In genomic region chr2:237866119-237866621, GRCh38 we compare ENCODE assay signal across 12 cellular contexts. TPM values are rescaled to one million over a fixed set of nuclear protein-coding genes. Genes with fewer than 3 reads are reported as not detected.
A peak's percentile ranks its signal among the peaks of the same experiment; 100 is the strongest.
DNase-seq lines count a peak whose midpoint lies in the region; ATAC-seq and TF ChIP-seq lines count a peak whose summit lies in the region.
"Had no signal": no experiment of that assay in that cellular context is flagged by ENCODE, and none has a peak within 500 bp of the region (broad histone marks: within the 10 kb centered on the region; RNA-seq: fewer than 3 reads in every experiment).

No MANE protein-coding gene starts in this region.

- H3K9ac ChIP-seq in PC-3 (ENCODE audit: low read length): peak overlapping the region; percentile 48

- peaks cover 89% of the 10 kb centered on the region for H3K79me2 ChIP-seq in PC-3 (ENCODE audit: low read length)

- H3K27ac ChIP-seq in PC-3 (ENCODE audit: low read length) (peak overlapping the region; percentile 88), esophagus muscularis mucosa (replicated peaks in 1 of 4) (peak overlapping the region; percentile 89 to 95 (median 93)), ovary (no peak overlapping the region)
- no peak overlapping the region for H3K27ac ChIP-seq in CD8-positive, alpha-beta T cell (ENCODE audit: low read depth, low read length)

- no peak for TF ChIP-seq POLR2A in esophagus muscularis mucosa (IDR thresholded peaks at IDR 0.05; ENCODE audit: low read depth)
- TF ChIP-seq POLR2A in ovary (IDR thresholded peaks at IDR 0.05): no peak

- H3K9me3 ChIP-seq in PC-3 (ENCODE audit: low read length): no peaks in the 10 kb centered on the region
- H3K9me3 ChIP-seq in esophagus muscularis mucosa: no peaks in the 10 kb centered on the region
- no peaks in the 10 kb centered on the region for H3K9me3 ChIP-seq in ovary
- H3K9me3 ChIP-seq in CD8-positive, alpha-beta T cell (ENCODE audit: low read length): no peaks in the 10 kb centered on the region

- WGBS in esophagus muscularis mucosa: 67% methylated on average over 12 of the region's 12 CpGs
- 50 to 59% (median 52%) methylated on average over 12 of the region's 12 CpGs for WGBS in ovary, 3 donors

- intact Hi-C loops in PC-3 (cut with micrococcal nuclease): loop anchor here (1.0 kb wide), 1 partner anchor 22 kb away; no protein-coding TSS in a partner anchor
- intact Hi-C loops in esophagus muscularis mucosa (cut with DNase I): no loop called here
- intact Hi-C loops in ovary (cut with DNase I): loop anchor here in 1 of 4 donors (10.0 kb wide), 1 partner anchor 59 kb away; no protein-coding TSS in a partner anchor
- intact Hi-C loops in CD8-positive, alpha-beta T cell (cut with DNase I, micrococcal nuclease): no loop called here
- intact Hi-C loops in activated T-helper 1 cell treated with anti-CD3 and anti-CD28 coated beads, Interleukin-12 subunit alpha, Interleukin-12 subunit beta, Interleukin-2, Interleukin-4 antibody, amounts not matched to agents 30 ng/mL and 10 ng/mL and 1 ng/mL, durations not matched to agents 14 hours and 24 hours and 36 hours (cut with micrococcal nuclease): no loop called here

- peak overlapping the region; percentile 77 for H3K4me2 ChIP-seq in PC-3 (ENCODE audit: low read length)

- H3K4me3 ChIP-seq in PC-3 (ENCODE audit: low read length): peak overlapping the region; percentile 41
- no peak overlapping the region for H3K4me3 ChIP-seq in esophagus muscularis mucosa
- H3K4me3 ChIP-seq in ovary: no peak overlapping the region
- no peak overlapping the region for H3K4me3 ChIP-seq in CD8-positive, alpha-beta T cell (ENCODE audit: low read depth, low read length)

- H3F3A ChIP-seq in PC-3 (ENCODE audit: low read length, unreplicated experiment): no peaks in the 10 kb centered on the region

- H3K27me3 Mint-ChIP-seq in CD8-positive, alpha-beta T cell (ENCODE audit: low read depth): peaks cover 36% of the 10 kb centered on the region
- peaks cover 41% of the 10 kb centered on the region for H3K27me3 Mint-ChIP-seq in activated T-helper 1 cell treated with anti-CD3 and anti-CD28 coated beads, Interleukin-12 subunit alpha, Interleukin-12 subunit beta, Interleukin-2, Interleukin-4 antibody, amounts not matched to agents 30 ng/mL and 10 ng/mL and 1 ng/mL, durations not matched to agents 14 hours and 24 hours and 36 hours (ENCODE audit: insufficient read depth)

- TF ChIP-seq EP300 in esophagus muscularis mucosa (IDR thresholded peaks at IDR 0.05) (no peak), ovary (IDR thresholded peaks at IDR 0.05) (no peak)

- POLR2A ChIA-PET in PC-3 (lab: Charles Lee; ENCODE audit: unreplicated experiment): interaction anchor here (0.6 kb wide), 1 partner anchor 128 kb away, joined by 6 read pairs; no protein-coding TSS in a partner anchor
- POLR2A ChIA-PET in CD8-positive, alpha-beta T cell (lab: Charles Lee): interaction anchor here (0.6 kb wide), 1 partner anchor 18 kb away, joined by 4 read pairs; no protein-coding TSS in a partner anchor

- H3K4me3 Mint-ChIP-seq in CD8-positive, alpha-beta T cell: no peak overlapping the region
- H3K4me3 Mint-ChIP-seq in activated T-helper 1 cell treated with anti-CD3 and anti-CD28 coated beads, Interleukin-12 subunit alpha, Interleukin-12 subunit beta, Interleukin-2, Interleukin-4 antibody, amounts not matched to agents 30 ng/mL and 10 ng/mL and 1 ng/mL, durations not matched to agents 14 hours and 24 hours and 36 hours: no peak overlapping the region

- ATAC-seq in PC-3 (peak; percentile 42), GM21528 (IDR thresholded peaks at IDR 0.05; ENCODE audit: low FRiP score, unreplicated experiment) (no peak)
- ATAC-seq in CD8-positive, alpha-beta T cell: no peak

- no peaks in the 10 kb centered on the region for H3K36me3 Mint-ChIP-seq in CD8-positive, alpha-beta T cell
- H3K36me3 Mint-ChIP-seq in activated T-helper 1 cell treated with anti-CD3 and anti-CD28 coated beads, Interleukin-12 subunit alpha, Interleukin-12 subunit beta, Interleukin-2, Interleukin-4 antibody, amounts not matched to agents 30 ng/mL and 10 ng/mL and 1 ng/mL, durations not matched to agents 14 hours and 24 hours and 36 hours (ENCODE audit: low read depth): peaks cover 4% of the 10 kb centered on the region

- CTCF ChIA-PET in PC-3 (lab: Charles Lee): no interaction called here
- CTCF ChIA-PET in CD8-positive, alpha-beta T cell (lab: Charles Lee): no interaction called here

- peaks cover 7% of the 10 kb centered on the region for H3K4me1 Mint-ChIP-seq in CD8-positive, alpha-beta T cell (ENCODE audit: low read depth)
- peaks cover 25% of the 10 kb centered on the region for H3K4me1 Mint-ChIP-seq in activated T-helper 1 cell treated with anti-CD3 and anti-CD28 coated beads, Interleukin-12 subunit alpha, Interleukin-12 subunit beta, Interleukin-2, Interleukin-4 antibody, amounts not matched to agents 30 ng/mL and 10 ng/mL and 1 ng/mL, durations not matched to agents 14 hours and 24 hours and 36 hours (ENCODE audit: low read depth)

- no TSS peak for BruUV-seq in PC-3 (replicated peaks; lab: Mats Ljungman, UMichigan)

- TF ChIP-seq CTCF in PC-3 (conservative IDR thresholded peaks at IDR 0.05; ENCODE audit: low read depth, low read length) (no peak), esophagus muscularis mucosa (IDR thresholded peaks at IDR 0.05) (no peak), ovary (IDR thresholded peaks at IDR 0.05) (no peak)
- no peak for TF ChIP-seq CTCF in CD8-positive, alpha-beta T cell (IDR thresholded peaks at IDR 0.05)

- H4K20me1 ChIP-seq in PC-3 (ENCODE audit: low read length): no peaks in the 10 kb centered on the region

- H3K9me2 ChIP-seq in PC-3 (replicated peaks; ENCODE audit: low read length): no peaks in the 10 kb centered on the region

- no peaks in the 10 kb centered on the region for H3K9me3 Mint-ChIP-seq in CD8-positive, alpha-beta T cell
- H3K9me3 Mint-ChIP-seq in activated T-helper 1 cell treated with anti-CD3 and anti-CD28 coated beads, Interleukin-12 subunit alpha, Interleukin-12 subunit beta, Interleukin-2, Interleukin-4 antibody, amounts not matched to agents 30 ng/mL and 10 ng/mL and 1 ng/mL, durations not matched to agents 14 hours and 24 hours and 36 hours: no peaks in the 10 kb centered on the region

- peak overlapping the region; percentile 38 for H2AFZ ChIP-seq in PC-3 (ENCODE audit: low read length)

- H3K4me1 ChIP-seq in PC-3 (ENCODE audit: insufficient read depth, low read length) (peaks cover 65% of the 10 kb centered on the region), esophagus muscularis mucosa (peaks cover 52 to 100% (median 91%) of the 10 kb centered on the region in 4 donors), ovary (ENCODE audit: insufficient read depth) (no peaks in the 10 kb centered on the region)
- H3K4me1 ChIP-seq in CD8-positive, alpha-beta T cell (ENCODE audit: insufficient read depth, low read length): no peaks in the 10 kb centered on the region

- H3K27ac Mint-ChIP-seq in CD8-positive, alpha-beta T cell: no peak overlapping the region
- no peak overlapping the region for H3K27ac Mint-ChIP-seq in activated T-helper 1 cell treated with anti-CD3 and anti-CD28 coated beads, Interleukin-12 subunit alpha, Interleukin-12 subunit beta, Interleukin-2, Interleukin-4 antibody, amounts not matched to agents 30 ng/mL and 10 ng/mL and 1 ng/mL, durations not matched to agents 14 hours and 24 hours and 36 hours

- H3K27me3 ChIP-seq in PC-3 (ENCODE audit: low read length) (no peaks in the 10 kb centered on the region), esophagus muscularis mucosa (no peaks in the 10 kb centered on the region), ovary (no peaks in the 10 kb centered on the region)
- H3K27me3 ChIP-seq in CD8-positive, alpha-beta T cell (ENCODE audit: insufficient read depth, low read length): no peaks in the 10 kb centered on the region

- DNase-seq in Daoy (ENCODE audit: low read depth): peak; percentile 71
- DNase-seq in PC-3: peak; percentile 61
- peak; percentile 75 for DNase-seq in esophagus muscularis mucosa (ENCODE audit: extremely low spot score)
- DNase-seq in ovary: peak in 3 of 5 donors; percentile 9 to 21 (median 20)
- no peak for DNase-seq in amniotic stem cell (lab: John Stamatoyannopoulos, UW)
- no peak for DNase-seq in CD8-positive, alpha-beta T cell
- DNase-seq in activated T-helper 1 cell treated with anti-CD3 and anti-CD28 coated beads, Interleukin-12 subunit alpha, Interleukin-12 subunit beta, Interleukin-2, Interleukin-4 antibody, amounts not matched to agents 30 ng/mL and 10 ng/mL and 1 ng/mL, durations not matched to agents 14 hours and 24 hours and 36 hours (ENCODE audit: low spot score): no peak
- DNase-seq: activated CD4-positive, alpha-beta T cell treated with anti-CD3 and anti-CD28 coated beads for 1 hour; amygdala; MV-4-11 had no signal

- no peaks in the 10 kb centered on the region for H3K36me3 ChIP-seq in PC-3 (ENCODE audit: low read depth, low read length)
- H3K36me3 ChIP-seq in esophagus muscularis mucosa: no peaks in the 10 kb centered on the region
- no peaks in the 10 kb centered on the region for H3K36me3 ChIP-seq in ovary
- H3K36me3 ChIP-seq in CD8-positive, alpha-beta T cell (ENCODE audit: insufficient read depth, low read length): no peaks in the 10 kb centered on the region

RNA-seq across cellular contexts. Expression of gene RAMP1, which starts 6.7 kb away (rescaled TPM):
- total RNA-seq in Daoy (2014; rRNA removed; shearing (Covaris generic)): 12.9 and 13.4 TPM in 2 replicates
- total RNA-seq in PC-3 (2014; rRNA removed) (210 and 248 TPM in 2 replicates), esophagus muscularis mucosa (100 to 1,000 TPM; 172 to 287 (median 231) TPM), ovary (10 to 100 TPM; 22.1 to 62.5 (median 33.6) TPM)
- polyA plus RNA-seq in ovary: 10 to 100 TPM in 1 of 2 donors, 1 to 10 TPM in 1; 1.8 to 17.3 TPM
- not detected for total RNA-seq in CD8-positive, alpha-beta T cell
- total RNA-seq in activated T-helper 1 cell treated with anti-CD3 and anti-CD28 coated beads, Interleukin-12 subunit alpha, Interleukin-12 subunit beta, Interleukin-2, Interleukin-4 antibody, amounts not matched to agents 30 ng/mL and 10 ng/mL and 1 ng/mL, durations not matched to agents 14 hours and 24 hours and 36 hours: 19.4 and 21.1 TPM in 2 replicates
- total RNA-seq: G401 had no signal

Comparison
In these comparisons a context has a peak if more than half of its experiments do, and no peak if none do; other contexts are left out.
1. DNase-seq: peak in Daoy (single experiment), PC-3 (single experiment), esophagus muscularis mucosa (single experiment) and ovary (3 of 5); none in amniotic stem cell (single experiment), CD8-positive, alpha-beta T cell (0 of 7) and activated T-helper 1 cell treated with anti-CD3 and anti-CD28 coated beads, Interleukin-12 subunit alpha, Interleukin-12 subunit beta, Interleukin-2, Interleukin-4 antibody, amounts not matched to agents 30 ng/mL and 10 ng/mL and 1 ng/mL, durations not matched to agents 14 hours and 24 hours and 36 hours (single experiment).
2. H3K27ac ChIP-seq: peak in PC-3 (single experiment) and esophagus muscularis mucosa (4 of 4); none in ovary (0 of 2) and CD8-positive, alpha-beta T cell (single experiment).
3. RNA of gene RAMP1, which starts 6.7 kb away (total RNA-seq): 172 to 287 TPM in esophagus muscularis mucosa, 210 to 248 TPM in PC-3, 22.1 to 62.5 TPM in ovary, 19.4 to 21.1 TPM in activated T-helper 1 cell treated with anti-CD3 and anti-CD28 coated beads, Interleukin-12 subunit alpha, Interleukin-12 subunit beta, Interleukin-2, Interleukin-4 antibody, amounts not matched to agents 30 ng/mL and 10 ng/mL and 1 ng/mL, durations not matched to agents 14 hours and 24 hours and 36 hours and 12.9 to 13.4 TPM in Daoy; not detected in CD8-positive, alpha-beta T cell; every median in the first group is over 10 times any median in the second.